Comparison of ENCODE assay signal across 9 cellular contexts in the genomic region with DNA sequence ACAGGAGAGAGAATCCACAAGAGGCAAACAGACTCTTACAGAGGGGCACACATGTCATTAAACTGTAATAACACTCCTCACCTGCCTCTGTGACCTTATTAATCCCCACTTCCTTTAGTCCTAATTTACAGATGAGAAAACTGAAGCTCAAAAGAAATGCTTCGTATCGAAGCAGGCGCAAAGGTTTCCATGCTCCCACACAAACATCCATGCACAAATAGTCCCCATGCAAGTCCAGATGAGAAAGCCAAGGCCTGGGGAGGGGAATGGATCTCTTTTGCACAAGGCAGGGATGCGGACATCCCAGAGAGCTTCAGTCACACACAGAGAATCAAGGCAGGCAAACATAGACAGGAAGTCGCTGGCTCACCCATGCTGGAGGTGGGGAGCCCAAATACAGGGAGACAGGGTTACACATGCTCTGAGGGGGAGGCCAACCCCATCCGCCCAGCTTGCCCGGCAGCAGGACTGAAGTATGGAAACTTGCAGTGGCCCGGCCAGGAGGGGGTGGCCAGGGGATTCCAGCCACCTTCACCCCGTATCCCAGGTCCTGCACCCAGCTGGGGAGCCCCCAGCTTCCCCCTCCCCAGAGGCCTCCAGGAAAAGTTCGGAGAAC. TPM values are rescaled to one million over a fixed set of nuclear protein-coding genes. Genes with fewer than 3 reads are reported as not detected.
A peak's percentile ranks its signal among the peaks of the same experiment; 100 is the strongest.
DNase-seq lines count a peak whose midpoint lies in the region; ATAC-seq and TF ChIP-seq lines count a peak whose summit lies in the region.
"Had no signal": no experiment of that assay in that cellular context is flagged by ENCODE, and none has a peak within 500 bp of the region (broad histone marks: within the 10 kb centered on the region; RNA-seq: fewer than 3 reads in every experiment).

No MANE protein-coding gene starts in this region.

- H3K9me3 Mint-ChIP-seq in CD4-positive, alpha-beta T cell: no peaks in the 10 kb centered on the region
- no peaks in the 10 kb centered on the region for H3K9me3 Mint-ChIP-seq in nephron progenitor cell

- peaks cover 9% of the 10 kb centered on the region; the same call in 1 of the 2 replicates for H3K4me1 ChIP-seq in HUES48 (ENCODE audit: control insufficient read depth, insufficient read depth, low read length)

- intact Hi-C loops in CD4-positive, alpha-beta T cell (cut with DNase I, micrococcal nuclease): no loop called here

- H3K27ac Mint-ChIP-seq in CD4-positive, alpha-beta T cell: no peak overlapping the region
- no peak overlapping the region for H3K27ac Mint-ChIP-seq in nephron progenitor cell

- no peaks in the 10 kb centered on the region for H3K36me3 ChIP-seq in HUES48 (ENCODE audit: control insufficient read depth, insufficient read depth, low read length)

- peaks cover 31% of the 10 kb centered on the region for H3K4me1 Mint-ChIP-seq in CD4-positive, alpha-beta T cell (ENCODE audit: low read depth)
- peaks cover 41% of the 10 kb centered on the region for H3K4me1 Mint-ChIP-seq in nephron progenitor cell

- H3K27me3 ChIP-seq in CD4-positive, alpha-beta T cell (ENCODE audit: control insufficient read depth, insufficient read depth, low read length): peaks cover 59% of the 10 kb centered on the region
- H3K27me3 ChIP-seq in HUES48 (ENCODE audit: control insufficient read depth, insufficient read depth, low read length): peaks cover 71% of the 10 kb centered on the region

- POLR2A ChIA-PET in CD4-positive, alpha-beta T cell (lab: Charles Lee): no interaction called here

- no peak overlapping the region for H3K9ac ChIP-seq in HUES48 (ENCODE audit: low read depth, low read length)

- H3K4me3 ChIP-seq in HUES48 (ENCODE audit: low read depth, low read length): peak overlapping the region; percentile 78
- H3K4me3 ChIP-seq in choroid plexus epithelial cell (ENCODE audit: low read depth, low read length): peak overlapping the region; percentile 33

- H3K36me3 Mint-ChIP-seq in CD4-positive, alpha-beta T cell (ENCODE audit: low read depth): no peaks in the 10 kb centered on the region
- peaks cover 11% of the 10 kb centered on the region for H3K36me3 Mint-ChIP-seq in nephron progenitor cell (ENCODE audit: low read depth)

- no peaks in the 10 kb centered on the region for H3K9me3 ChIP-seq in CD4-positive, alpha-beta T cell (ENCODE audit: control insufficient read depth, low read length)
- no peaks in the 10 kb centered on the region for H3K9me3 ChIP-seq in HUES48 (ENCODE audit: control insufficient read depth, insufficient read depth, low read length)

- no peak overlapping the region for H3K27ac ChIP-seq in CD4-positive, alpha-beta T cell (ENCODE audit: low read depth, low read length)
- H3K27ac ChIP-seq in HUES48 (ENCODE audit: low read depth, low read length): no peak overlapping the region

- peak overlapping the region; percentile 36 for H3K4me3 Mint-ChIP-seq in CD4-positive, alpha-beta T cell
- H3K4me3 Mint-ChIP-seq in nephron progenitor cell: peak overlapping the region; percentile 92

- peaks cover 65% of the 10 kb centered on the region for H3K27me3 Mint-ChIP-seq in CD4-positive, alpha-beta T cell
- peaks cover 50% of the 10 kb centered on the region for H3K27me3 Mint-ChIP-seq in nephron progenitor cell (ENCODE audit: low read depth, poor library complexity)

- CTCF ChIA-PET in CD4-positive, alpha-beta T cell (lab: Charles Lee): interaction anchor here (0.7 kb wide), 1 partner anchor 55 kb away, joined by 3 read pairs; no protein-coding TSS in a partner anchor

- no peak for DNase-seq in CD4-positive, alpha-beta T cell
- DNase-seq in choroid plexus epithelial cell (ENCODE audit: low read depth): no peak
- DNase-seq in nephron progenitor cell: no peak
- DNase-seq in SHP77 treated with DMSO at 0.1 percent for 48 hours (lab: John Stamatoyannopoulos, UW): no peak
- DNase-seq in SIG-M5 (lab: John Stamatoyannopoulos, UW): no peak
- no peak for DNase-seq in stimulated activated CD4-positive, alpha-beta T cell treated with anti-CD3 and anti-CD28 coated beads, Interleukin-12 subunit alpha, Interleukin-12 subunit beta, amount 100 ng/mL, for 4 hours
- DNase-seq: activated CD4-positive, alpha-beta T cell treated with anti-CD3 and anti-CD28 coated beads for 1 hour had no signal

- no peak for TF ChIP-seq CTCF in CD4-positive, alpha-beta T cell (IDR thresholded peaks at IDR 0.05)
- TF ChIP-seq CTCF in choroid plexus epithelial cell (conservative IDR thresholded peaks at IDR 0.05; ENCODE audit: low read depth, low read length) (no peak), nephron progenitor cell (IDR thresholded peaks at IDR 0.05) (no peak)

- no peak for ATAC-seq in CD4-positive, alpha-beta T cell (ENCODE audit: poor library complexity)
- ATAC-seq in HG02571 (IDR thresholded peaks at IDR 0.05; ENCODE audit: unreplicated experiment): no peak

RNA-seq across cellular contexts. Expression of gene S1PR5, which starts 0.5 kb away (rescaled TPM):
- under 1 TPM; 0.55 to 0.92 TPM for total RNA-seq in CD4-positive, alpha-beta T cell

RNA-seq across cellular contexts. Expression of gene KEAP1, which starts 13.6 kb away (rescaled TPM):
- 10 to 100 TPM; 10.5 to 11.6 TPM for total RNA-seq in CD4-positive, alpha-beta T cell

RNA-seq across cellular contexts. Expression of gene ATG4D, which starts 26.9 kb away (rescaled TPM):
- total RNA-seq in CD4-positive, alpha-beta T cell: 10 to 100 TPM; 81.1 to 84.6 TPM

RNA-seq across cellular contexts. Expression of gene KRI1, which starts 49.0 kb away (rescaled TPM):
- 10 to 100 TPM; 36.8 to 39.6 TPM for total RNA-seq in CD4-positive, alpha-beta T cell

RNA-seq across cellular contexts. Expression of gene CDKN2D, which starts 52.0 kb away (rescaled TPM):
- total RNA-seq in CD4-positive, alpha-beta T cell: 10 to 100 TPM; 83.3 to 84.0 TPM
